ENCODE assay signal across 1 cellular context in the genomic region with DNA sequence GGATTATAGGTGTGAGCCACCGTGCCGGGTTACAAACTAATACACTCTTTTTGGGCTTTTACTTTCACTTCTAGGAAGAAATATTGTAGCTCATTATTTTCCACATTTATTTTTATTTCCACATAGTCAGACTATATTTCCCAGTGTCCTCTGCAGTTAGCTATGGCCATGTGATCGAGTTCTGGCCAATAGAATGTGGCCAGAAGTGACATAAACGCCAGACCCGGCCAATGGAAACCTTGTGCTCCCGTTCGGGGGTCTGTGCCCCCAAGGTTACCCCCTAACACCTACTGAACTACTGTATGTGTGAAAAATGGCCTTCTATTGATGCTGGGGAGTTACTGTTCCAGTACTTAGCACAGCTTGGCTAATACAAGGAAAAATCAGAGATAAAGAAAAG.
TF ChIP-seq lines count a peak whose summit lies in the region.

No MANE protein-coding gene starts in this region.

TF ChIP-seq in SK-N-SH treated with all-trans-retinoic acid at 6 μM for 48 hours, 23 proteins besides CTCF, POLR2A, EP300 and RAD21 (continued from another document):
- TF ChIP-seq, protein P1, sequence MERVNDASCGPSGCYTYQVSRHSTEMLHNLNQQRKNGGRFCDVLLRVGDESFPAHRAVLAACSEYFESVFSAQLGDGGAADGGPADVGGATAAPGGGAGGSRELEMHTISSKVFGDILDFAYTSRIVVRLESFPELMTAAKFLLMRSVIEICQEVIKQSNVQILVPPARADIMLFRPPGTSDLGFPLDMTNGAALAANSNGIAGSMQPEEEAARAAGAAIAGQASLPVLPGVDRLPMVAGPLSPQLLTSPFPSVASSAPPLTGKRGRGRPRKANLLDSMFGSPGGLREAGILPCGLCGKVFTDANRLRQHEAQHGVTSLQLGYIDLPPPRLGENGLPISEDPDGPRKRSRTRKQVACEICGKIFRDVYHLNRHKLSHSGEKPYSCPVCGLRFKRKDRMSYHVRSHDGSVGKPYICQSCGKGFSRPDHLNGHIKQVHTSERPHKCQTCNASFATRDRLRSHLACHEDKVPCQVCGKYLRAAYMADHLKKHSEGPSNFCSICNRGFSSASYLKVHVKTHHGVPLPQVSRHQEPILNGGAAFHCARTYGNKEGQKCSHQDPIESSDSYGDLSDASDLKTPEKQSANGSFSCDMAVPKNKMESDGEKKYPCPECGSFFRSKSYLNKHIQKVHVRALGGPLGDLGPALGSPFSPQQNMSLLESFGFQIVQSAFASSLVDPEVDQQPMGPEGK (CRISPR knock-in tag; IDR thresholded peaks at IDR 0.05; ENCODE audit: borderline replicate concordance) = no peak
- no peak for TF ChIP-seq ISL1 (CRISPR knock-in tag; IDR thresholded peaks at IDR 0.05)
- TF ChIP-seq OSR1 (CRISPR knock-in tag; IDR thresholded peaks at IDR 0.05) = no peak
- no peak for TF ChIP-seq SNAI2 (CRISPR knock-in tag; IDR thresholded peaks at IDR 0.05)
- no peak for TF ChIP-seq ZFP3 (CRISPR knock-in tag; IDR thresholded peaks at IDR 0.05)
- no peak for TF ChIP-seq ESRRG (CRISPR knock-in tag; IDR thresholded peaks at IDR 0.05)
- TF ChIP-seq ZNF70 (CRISPR knock-in tag; IDR thresholded peaks at IDR 0.05) = no peak
